In the genomic region with DNA sequence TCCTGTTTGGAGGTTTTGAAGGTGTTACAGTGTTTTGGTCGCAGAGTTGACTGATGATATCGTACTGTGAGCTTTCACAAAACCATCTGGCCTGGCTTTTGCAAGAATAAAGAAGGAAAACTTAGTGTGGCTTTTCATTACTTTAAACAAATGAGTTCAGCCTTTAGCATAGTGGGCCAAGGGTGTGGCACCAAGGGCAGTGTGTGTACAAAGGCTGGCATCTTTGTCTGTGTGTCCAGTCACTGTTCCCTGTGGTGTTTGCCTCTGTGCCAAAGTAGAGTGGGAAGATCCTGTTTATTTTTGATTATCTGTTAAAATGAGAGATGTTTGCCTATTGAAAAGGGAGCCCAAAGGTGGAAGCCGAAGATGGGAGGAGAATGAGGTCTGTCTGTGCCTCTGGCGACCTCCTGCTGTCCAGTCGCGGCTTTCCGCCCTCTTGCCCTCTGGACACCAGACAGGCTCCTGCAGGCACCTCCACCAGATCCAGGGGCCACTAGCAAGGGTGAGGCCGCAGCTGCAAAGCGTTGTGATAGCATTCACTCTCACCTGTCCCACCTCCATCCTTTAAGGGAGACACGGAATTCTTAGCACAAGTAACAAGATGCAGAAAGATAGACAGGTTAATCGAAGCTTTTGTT, we compare ENCODE assay signal across 23 cellular contexts.
DNase-seq lines count a peak whose midpoint lies in the region; ATAC-seq and TF ChIP-seq lines count a peak whose summit lies in the region.
"Had no signal": no experiment of that assay in that cellular context is flagged by ENCODE, and none has a peak within 500 bp of the region (broad histone marks: within the 10 kb centered on the region; RNA-seq: fewer than 3 reads in every experiment).

No MANE protein-coding gene starts in this region.

- no peak overlapping the region for H2AFZ ChIP-seq in mesenchymal stem cell (ENCODE audit: low read depth, low read length)

- TF ChIP-seq POLR2A in esophagus muscularis mucosa (IDR thresholded peaks at IDR 0.05; ENCODE audit: low read depth) = no peak
- TF ChIP-seq POLR2A in suprapubic skin (IDR thresholded peaks at IDR 0.05) = no peak

- H3K4me2 ChIP-seq in mesenchymal stem cell (ENCODE audit: low read length, poor library complexity, severe bottlenecking) = no peak overlapping the region
- H3K4me2 ChIP-seq: KMS-11, SK-N-SH had no signal

- H2BK120ac ChIP-seq in mesenchymal stem cell (ENCODE audit: low read depth, low read length) = no peak overlapping the region

- TF ChIP-seq EP300 in esophagus muscularis mucosa (IDR thresholded peaks at IDR 0.05) (no peak), suprapubic skin (IDR thresholded peaks at IDR 0.05) (no peak)

- no peak overlapping the region for H2BK15ac ChIP-seq in mesenchymal stem cell (ENCODE audit: low read depth, poor library complexity, severe bottlenecking)

- no peak overlapping the region for H2BK12ac ChIP-seq in mesenchymal stem cell (ENCODE audit: low read length in 2 of 2)

- H3K4me1 ChIP-seq in left ventricle myocardium inferior (peaks cover 98% of the 10 kb centered on the region), esophagus muscularis mucosa (peaks cover 63 to 98% (median 94%) of the 10 kb centered on the region in 4 donors), suprapubic skin (peaks cover 26% of the 10 kb centered on the region), mesenchymal stem cell (ENCODE audit: control insufficient read depth, insufficient read depth, low read depth, low read length) (peaks cover 26% of the 10 kb centered on the region)
- H3K4me1 ChIP-seq: Caco-2 had no signal

- H3K36me3 ChIP-seq in left ventricle myocardium inferior = no peaks in the 10 kb centered on the region
- H3K36me3 ChIP-seq in esophagus muscularis mucosa = no peaks in the 10 kb centered on the region
- no peaks in the 10 kb centered on the region for H3K36me3 ChIP-seq in suprapubic skin
- H3K36me3 ChIP-seq in mesenchymal stem cell (ENCODE audit: control insufficient read depth in 1 of 2, insufficient read depth in 2 of 2, low read depth in 1 of 2, low read length in 2 of 2) = peaks cover 26 to 27% of the 10 kb centered on the region in 2 experiments
- H3K36me3 ChIP-seq: uterus had no signal

- WGBS in esophagus muscularis mucosa = 82% methylated on average over 10 of the region's 11 CpGs
- WGBS in suprapubic skin = 77% methylated on average over 11 of the region's 11 CpGs
- WGBS in mesenchymal stem cell = 84% methylated on average over 10 of the region's 11 CpGs

- intact Hi-C loops in left ventricle myocardium inferior (cut with micrococcal nuclease) = no loop called here
- intact Hi-C loops in left ventricle myocardium superior (cut with micrococcal nuclease) = no loop called here
- intact Hi-C loops in esophagus muscularis mucosa (cut with DNase I) = no loop called here

- H3K4ac ChIP-seq in mesenchymal stem cell (ENCODE audit: low read depth in 1 of 2, low read length in 2 of 2) = no peak overlapping the region

- TF ChIP-seq CTCF in left ventricle myocardium inferior (IDR thresholded peaks at IDR 0.05; ENCODE audit: borderline replicate concordance) = no peak
- no peak for TF ChIP-seq CTCF in esophagus muscularis mucosa (IDR thresholded peaks at IDR 0.05)
- TF ChIP-seq CTCF in suprapubic skin (IDR thresholded peaks at IDR 0.05) = no peak

- no peak overlapping the region for H4K8ac ChIP-seq in mesenchymal stem cell (ENCODE audit: low read length)

- peak overlapping the region; percentile 82 for H3K27ac ChIP-seq in left ventricle myocardium inferior (replicated peaks)
- peak overlapping the region in 3 of 4 donors; percentile 9 to 40 (median 17) for H3K27ac ChIP-seq in esophagus muscularis mucosa (replicated peaks in 1 of 4)
- H3K27ac ChIP-seq in suprapubic skin = peak overlapping the region; percentile 37
- H3K27ac ChIP-seq in mesenchymal stem cell (ENCODE audit: low read length, poor library complexity, severe bottlenecking) = no peak overlapping the region
- H3K27ac ChIP-seq: KMS-11 had no signal

- H3K4me3 ChIP-seq in left ventricle myocardium inferior = no peak overlapping the region
- no peak overlapping the region for H3K4me3 ChIP-seq in esophagus muscularis mucosa
- no peak overlapping the region for H3K4me3 ChIP-seq in suprapubic skin
- H3K4me3 ChIP-seq in mesenchymal stem cell (ENCODE audit: insufficient read depth in 1 of 2, low read depth in 1 of 2, low read length in 2 of 2) = peak overlapping the region in 1 of 2 experiments; percentile 8
- H3K4me3 ChIP-seq: uterus had no signal

- H3K23ac ChIP-seq in mesenchymal stem cell (ENCODE audit: low read length in 2 of 2) = no peak overlapping the region

- no peak overlapping the region for H2BK5ac ChIP-seq in mesenchymal stem cell (ENCODE audit: low read depth, low read length, poor library complexity, severe bottlenecking)

- H4K91ac ChIP-seq in mesenchymal stem cell (ENCODE audit: low read length) = no peak overlapping the region

- peaks cover 7% of the 10 kb centered on the region for H3K9me3 ChIP-seq in left ventricle myocardium inferior (replicated peaks)
- no peaks in the 10 kb centered on the region for H3K9me3 ChIP-seq in esophagus muscularis mucosa
- no peaks in the 10 kb centered on the region for H3K9me3 ChIP-seq in suprapubic skin
- H3K9me3 ChIP-seq in mesenchymal stem cell (ENCODE audit: control insufficient read depth, low read length) = peaks cover 25% of the 10 kb centered on the region
- H3K9me3 ChIP-seq: Caco-2, SK-N-SH, uterus had no signal

- no peak overlapping the region for H3K18ac ChIP-seq in mesenchymal stem cell (ENCODE audit: low read depth in 1 of 2, low read length in 2 of 2)

- ATAC-seq in left ventricle myocardium superior (no peak), HG02623 (IDR thresholded peaks at IDR 0.05; ENCODE audit: unreplicated experiment) (no peak), GM21381 (IDR thresholded peaks at IDR 0.05; ENCODE audit: unreplicated experiment) (no peak)
- ATAC-seq: activated CD8-positive, alpha-beta memory T cell treated with anti-CD3 and anti-CD28 coated beads, Interleukin-2, amount 10 ng/mL, durations not matched to agents 7 days and 5 days; T-helper 17 cell had no signal

- no peaks in the 10 kb centered on the region for H3K27me3 ChIP-seq in left ventricle myocardium inferior (ENCODE audit: low read depth)
- no peaks in the 10 kb centered on the region for H3K27me3 ChIP-seq in esophagus muscularis mucosa
- no peaks in the 10 kb centered on the region for H3K27me3 ChIP-seq in suprapubic skin
- no peaks in the 10 kb centered on the region for H3K27me3 ChIP-seq in mesenchymal stem cell (ENCODE audit: control insufficient read depth in 1 of 2, insufficient read depth in 1 of 2, low read length in 2 of 2)
- H3K27me3 ChIP-seq: uterus had no signal

- H3K9ac ChIP-seq in mesenchymal stem cell (ENCODE audit: low read length) = no peak overlapping the region
- H3K9ac ChIP-seq: KMS-11, SK-N-SH had no signal

- H3K79me1 ChIP-seq in mesenchymal stem cell (replicated peaks; ENCODE audit: low read length, poor library complexity, severe bottlenecking) = no peaks in the 10 kb centered on the region

- no peak overlapping the region for H2AK5ac ChIP-seq in mesenchymal stem cell (ENCODE audit: low read length, severe bottlenecking)

- DNase-seq in left ventricle myocardium inferior (no peak), left ventricle myocardium superior (no peak), NCI-H748 treated with DMSO at 0.1 percent for 48 hours (lab: John Stamatoyannopoulos, UW) (peak; percentile 87), esophagus muscularis mucosa (ENCODE audit: extremely low spot score) (no peak), suprapubic skin (ENCODE audit: low spot score in 2 of 2) (no peak), mesenchymal stem cell (no peak)
- DNase-seq: activated CD4-positive, alpha-beta T cell treated with anti-CD3 and anti-CD28 coated beads, Interleukin-2, amount 10 ng/mL, durations not matched to agents 24 days and 14 days; activated CD8-positive, alpha-beta memory T cell treated with anti-CD3 and anti-CD28 coated beads, Interleukin-2, amount 10 ng/mL, durations not matched to agents 7 days and 5 days; activated naive CD4-positive, alpha-beta T cell treated with anti-CD3 and anti-CD28 coated beads, Interleukin-2, amount 50 U/mL, for 16 hours; AML-193; Caco-2; cortex of kidney; endodermal cell; NCI-H1694 treated with DMSO at 0.1 percent for 48 hours; NCI-H2171 treated with DMSO at 0.1 percent for 48 hours; NCI-H524 treated with DMSO at 0.1 percent for 48 hours; RPMI8226; SK-N-SH; T-helper 17 cell; uterus had no signal

- H3K14ac ChIP-seq in mesenchymal stem cell (ENCODE audit: low read length in 2 of 2) = no peak overlapping the region
